In genomic region chr9:120382453-120382852, GRCh38 we compare ENCODE assay signal across 16 cellular contexts.
DNase-seq lines count a peak whose midpoint lies in the region; ATAC-seq and TF ChIP-seq lines count a peak whose summit lies in the region.
"Had no signal": no experiment of that assay in that cellular context is flagged by ENCODE, and none has a peak within 500 bp of the region (broad histone marks: within the 10 kb centered on the region; RNA-seq: fewer than 3 reads in every experiment).

No MANE protein-coding gene starts in this region.

- WGBS in sigmoid colon, 2 donors, result 90 to 92% methylated on average over 7 of the region's 7 CpGs

- H3K9me3 Mint-ChIP-seq in activated CD4-positive, alpha-beta T cell treated with anti-CD3 and anti-CD28 coated beads, Interleukin-2, amount 10 ng/mL, durations not matched to agents 7 days and 5 days, result peaks cover 5% of the 10 kb centered on the region
- no peaks in the 10 kb centered on the region for H3K9me3 Mint-ChIP-seq in activated CD4-positive, alpha-beta T cell treated with anti-CD3 and anti-CD28 coated beads, Interleukin-2, amount 10 ng/mL, durations not matched to agents 24 days and 14 days
- H3K9me3 Mint-ChIP-seq: HFFc6 had no signal

- H3K36me3 ChIP-seq in sigmoid colon, result no peaks in the 10 kb centered on the region

- no peak overlapping the region for H3K4me3 ChIP-seq in sigmoid colon
- H3K4me3 ChIP-seq: BLaER1, GM23338 had no signal

- H3K27ac Mint-ChIP-seq in activated CD4-positive, alpha-beta T cell treated with anti-CD3 and anti-CD28 coated beads, Interleukin-2, amount 10 ng/mL, durations not matched to agents 7 days and 5 days, result peak overlapping the region; percentile 19
- no peak overlapping the region for H3K27ac Mint-ChIP-seq in activated CD4-positive, alpha-beta T cell treated with anti-CD3 and anti-CD28 coated beads, Interleukin-2, amount 10 ng/mL, durations not matched to agents 24 days and 14 days
- H3K27ac Mint-ChIP-seq: GM23338, HFFc6 had no signal

- TF ChIP-seq POLR2A in sigmoid colon (IDR thresholded peaks at IDR 0.05), result no peak

- no peaks in the 10 kb centered on the region for H3K27me3 Mint-ChIP-seq in activated CD4-positive, alpha-beta T cell treated with anti-CD3 and anti-CD28 coated beads, Interleukin-2, amount 10 ng/mL, durations not matched to agents 7 days and 5 days
- no peaks in the 10 kb centered on the region for H3K27me3 Mint-ChIP-seq in activated CD4-positive, alpha-beta T cell treated with anti-CD3 and anti-CD28 coated beads, Interleukin-2, amount 10 ng/mL, durations not matched to agents 24 days and 14 days
- H3K27me3 Mint-ChIP-seq: CD4-positive, alpha-beta memory T cell had no signal

- H3K27ac ChIP-seq in sigmoid colon, result no peak overlapping the region
- H3K27ac ChIP-seq: BLaER1 had no signal

- ATAC-seq in GM19023 (IDR thresholded peaks at IDR 0.05; ENCODE audit: unreplicated experiment) (no peak), HG03108 (IDR thresholded peaks at IDR 0.05; ENCODE audit: unreplicated experiment) (no peak)

- no peaks in the 10 kb centered on the region for H3K27me3 ChIP-seq in sigmoid colon
- H3K27me3 ChIP-seq: BLaER1 had no signal

- no peaks in the 10 kb centered on the region for H3K36me3 Mint-ChIP-seq in activated CD4-positive, alpha-beta T cell treated with anti-CD3 and anti-CD28 coated beads, Interleukin-2, amount 10 ng/mL, durations not matched to agents 7 days and 5 days (ENCODE audit: low read depth)
- peaks cover 9% of the 10 kb centered on the region for H3K36me3 Mint-ChIP-seq in activated CD4-positive, alpha-beta T cell treated with anti-CD3 and anti-CD28 coated beads, Interleukin-2, amount 10 ng/mL, durations not matched to agents 24 days and 14 days (ENCODE audit: low read depth)

- CTCF ChIA-PET in activated CD4-positive, alpha-beta T cell treated with anti-CD3 and anti-CD28 coated beads, Interleukin-2, amount 10 ng/mL, durations not matched to agents 7 days and 5 days (lab: Charles Lee), result interaction anchor here (0.6 kb wide), 1 partner anchor 439 kb away, joined by 3 read pairs; no protein-coding TSS in a partner anchor

- H3K4me1 Mint-ChIP-seq in activated CD4-positive, alpha-beta T cell treated with anti-CD3 and anti-CD28 coated beads, Interleukin-2, amount 10 ng/mL, durations not matched to agents 7 days and 5 days, result no peaks in the 10 kb centered on the region
- no peaks in the 10 kb centered on the region for H3K4me1 Mint-ChIP-seq in activated CD4-positive, alpha-beta T cell treated with anti-CD3 and anti-CD28 coated beads, Interleukin-2, amount 10 ng/mL, durations not matched to agents 24 days and 14 days
- H3K4me1 Mint-ChIP-seq: CD14-positive monocyte; CD4-positive, alpha-beta memory T cell had no signal

- no peak for TF ChIP-seq EP300 in sigmoid colon (IDR thresholded peaks at IDR 0.05)

- peaks cover 0 to 9% (median 0%) of the 10 kb centered on the region in 4 donors for H3K9me3 ChIP-seq in sigmoid colon

- POLR2A ChIA-PET in activated CD4-positive, alpha-beta T cell treated with anti-CD3 and anti-CD28 coated beads, Interleukin-2, amount 10 ng/mL, durations not matched to agents 7 days and 5 days (lab: Charles Lee), result no interaction called here

- intact Hi-C loops in activated CD4-positive, alpha-beta T cell treated with anti-CD3 and anti-CD28 coated beads, Interleukin-2, amount 10 ng/mL, durations not matched to agents 24 days and 14 days (cut with micrococcal nuclease), result no loop called here
- intact Hi-C loops in sigmoid colon (cut with DNase I), result no loop called here

- H3K4me3 Mint-ChIP-seq in activated CD4-positive, alpha-beta T cell treated with anti-CD3 and anti-CD28 coated beads, Interleukin-2, amount 10 ng/mL, durations not matched to agents 7 days and 5 days, result no peak overlapping the region
- H3K4me3 Mint-ChIP-seq in activated CD4-positive, alpha-beta T cell treated with anti-CD3 and anti-CD28 coated beads, Interleukin-2, amount 10 ng/mL, durations not matched to agents 24 days and 14 days, result no peak overlapping the region
- H3K4me3 Mint-ChIP-seq: CD14-positive monocyte; CD4-positive, alpha-beta memory T cell; GM23338; HFFc6 had no signal

- H3K4me1 ChIP-seq in sigmoid colon, result peaks cover 0 to 8% (median 0%) of the 10 kb centered on the region in 4 donors

- no peak for TF ChIP-seq CTCF in sigmoid colon (IDR thresholded peaks at IDR 0.05)

- no peak for DNase-seq in activated CD4-positive, alpha-beta T cell treated with anti-CD3 and anti-CD28 coated beads, Interleukin-2, amount 10 ng/mL, durations not matched to agents 7 days and 5 days
- DNase-seq in activated CD4-positive, alpha-beta T cell treated with anti-CD3 and anti-CD28 coated beads, Interleukin-2, amount 10 ng/mL, durations not matched to agents 24 days and 14 days, result no peak
- peak; percentile 24 for DNase-seq in NCI-H69 (lab: John Stamatoyannopoulos, UW)
- DNase-seq in mesenteric fat pad (ENCODE audit: low spot score), result peak; percentile 81
- DNase-seq in sigmoid colon, result peak; percentile 36
- no peak for DNase-seq in NCI-H526 (lab: John Stamatoyannopoulos, UW)
- DNase-seq: 8988T; CD4-positive, alpha-beta memory T cell; DMS153; GDM1; HFFc6 had no signal

Comparison
In these comparisons a context has a peak if more than half of its experiments do, and no peak if none do; other contexts are left out.
1. DNase-seq: peak in NCI-H69 (single experiment), mesenteric fat pad (single experiment) and sigmoid colon (single experiment); none in activated CD4-positive, alpha-beta T cell treated with anti-CD3 and anti-CD28 coated beads, Interleukin-2, amount 10 ng/mL, durations not matched to agents 7 days and 5 days (single experiment), activated CD4-positive, alpha-beta T cell treated with anti-CD3 and anti-CD28 coated beads, Interleukin-2, amount 10 ng/mL, durations not matched to agents 24 days and 14 days (single experiment) and NCI-H526 (0 of 2).